Comparison of ENCODE assay signal across 31 cellular contexts in the genomic region with DNA sequence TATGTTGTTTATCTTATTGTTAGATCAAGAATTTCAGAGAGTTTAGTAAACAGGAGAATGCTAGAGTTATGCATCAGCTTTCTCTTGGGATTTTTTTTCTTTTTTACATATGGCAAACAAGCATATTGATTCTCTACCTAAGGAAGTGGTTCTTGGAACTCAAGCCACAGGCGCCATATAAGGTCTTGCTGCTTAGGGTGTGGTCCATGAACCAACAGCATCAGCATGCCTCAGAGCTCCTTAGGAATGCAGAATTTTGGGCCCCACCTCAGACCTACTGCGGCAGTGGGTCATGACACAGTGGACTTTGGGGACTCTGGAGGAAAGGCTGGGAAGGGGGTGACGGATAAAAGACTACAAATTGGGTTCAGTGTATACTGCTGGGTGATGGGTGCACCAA.
"Had no signal": no experiment of that assay in that cellular context is flagged by ENCODE, and none has a peak within 500 bp of the region (broad histone marks: within the 10 kb centered on the region; RNA-seq: fewer than 3 reads in every experiment).

No MANE protein-coding gene starts in this region.

- DNase-seq: activated CD4-positive, alpha-beta T cell treated with anti-CD3 and anti-CD28 coated beads for 36 hours; activated CD4-positive, CD25-positive, alpha-beta regulatory T cell; activated CD8-positive, alpha-beta memory T cell treated with anti-CD3 and anti-CD28 coated beads for 24 hours; activated CD8-positive, alpha-beta memory T cell treated with anti-CD3 and anti-CD28 coated beads, Interleukin-2, amount 50 U/mL, for 4 hours; activated gamma-delta T cell treated with Interleukin-2 at 50 U/mL for 16 hours; activated T-cell treated with anti-CD3 and anti-CD28 coated beads, Interleukin-2, amount 50 U/mL, for 24 hours; adrenal gland; aorta; body of pancreas; dermis blood vessel endothelial cell; effector CD4-positive, alpha-beta T cell; heart left ventricle; hypothalamus; immature natural killer cell; kidney; left colon; midbrain; naive thymus-derived CD4-positive, alpha-beta T cell; pancreas; psoas muscle; stimulated activated CD4-positive, alpha-beta T cell treated with anti-CD3 and anti-CD28 coated beads, Interleukin-1b, Interleukin-23, amount 100 ng/mL, for 48 hours; stimulated activated naive B cell treated with anti-CD40 and anti-IgM and Interleukin-4, amounts not matched to agents 10 μg/mL and 1 μg/mL and 100 μg/mL, for 72 hours; stomach; thyroid gland; upper lobe of left lung had no signal

- H3K4me2 ChIP-seq: smooth muscle cell had no signal

- H3K27me3 ChIP-seq: body of pancreas, esophagus muscularis mucosa, foreskin keratinocyte, pancreas, stomach, thyroid gland, upper lobe of left lung, vagina had no signal

- H3K27ac ChIP-seq: adrenal gland, body of pancreas, esophagus muscularis mucosa, foreskin keratinocyte, heart left ventricle, pancreas, psoas muscle, stomach, thyroid gland, upper lobe of left lung, vagina had no signal

- H3K4me3 Mint-ChIP-seq: activated CD4-positive, alpha-beta T cell treated with anti-CD3 and anti-CD28 coated beads for 36 hours; activated naive CD4-positive, alpha-beta T cell treated with anti-CD3 and anti-CD28 coated beads, Interleukin-2, amount 50 U/mL, for 24 hours; activated T-cell treated with anti-CD3 and anti-CD28 coated beads, Interleukin-2, amount 50 U/mL, for 24 hours; activated T-helper 17 cell treated with anti-CD3 and anti-CD28 coated beads, Interleukin-2, amount 50 U/mL, for 72 hours; immature natural killer cell; stimulated activated naive B cell treated with anti-CD40 and anti-IgM and Interleukin-4, amounts not matched to agents 10 μg/mL and 1 μg/mL and 100 μg/mL, for 72 hours had no signal

- H3K9me3 Mint-ChIP-seq: activated naive CD4-positive, alpha-beta T cell treated with anti-CD3 and anti-CD28 coated beads, Interleukin-2, amount 50 U/mL, for 24 hours; activated T-cell treated with anti-CD3 and anti-CD28 coated beads, Interleukin-2, amount 50 U/mL, for 24 hours; activated T-helper 17 cell treated with anti-CD3 and anti-CD28 coated beads, Interleukin-2, amount 50 U/mL, for 72 hours; immature natural killer cell; stimulated activated naive B cell treated with anti-CD40 and anti-IgM and Interleukin-4, amounts not matched to agents 10 μg/mL and 1 μg/mL and 100 μg/mL, for 72 hours had no signal

- H3K9me3 ChIP-seq: adrenal gland, body of pancreas, esophagus muscularis mucosa, heart left ventricle, pancreas, psoas muscle, stomach, thyroid gland, upper lobe of left lung, vagina had no signal

- H3K27ac Mint-ChIP-seq: activated CD4-positive, alpha-beta T cell treated with anti-CD3 and anti-CD28 coated beads for 36 hours; activated naive CD4-positive, alpha-beta T cell treated with anti-CD3 and anti-CD28 coated beads, Interleukin-2, amount 50 U/mL, for 24 hours; activated T-cell treated with anti-CD3 and anti-CD28 coated beads, Interleukin-2, amount 50 U/mL, for 24 hours; activated T-helper 17 cell treated with anti-CD3 and anti-CD28 coated beads, Interleukin-2, amount 50 U/mL, for 72 hours; immature natural killer cell; stimulated activated naive B cell treated with anti-CD40 and anti-IgM and Interleukin-4, amounts not matched to agents 10 μg/mL and 1 μg/mL and 100 μg/mL, for 72 hours had no signal

- H3K4me3 ChIP-seq: adrenal gland, body of pancreas, esophagus muscularis mucosa, heart left ventricle, pancreas, psoas muscle, smooth muscle cell, stomach, thyroid gland, upper lobe of left lung, vagina had no signal

- H3K36me3 Mint-ChIP-seq: activated naive CD4-positive, alpha-beta T cell treated with anti-CD3 and anti-CD28 coated beads, Interleukin-2, amount 50 U/mL, for 24 hours had no signal

- H3K4me1 ChIP-seq: adrenal gland, body of pancreas, esophagus muscularis mucosa, foreskin keratinocyte, heart left ventricle, pancreas, psoas muscle, stomach, thyroid gland, upper lobe of left lung, vagina had no signal

- H3K27me3 Mint-ChIP-seq: stimulated activated naive B cell treated with anti-CD40 and anti-IgM and Interleukin-4, amounts not matched to agents 10 μg/mL and 1 μg/mL and 100 μg/mL, for 72 hours had no signal

- H3K4me1 Mint-ChIP-seq: activated CD4-positive, alpha-beta T cell treated with anti-CD3 and anti-CD28 coated beads for 36 hours; activated T-helper 17 cell treated with anti-CD3 and anti-CD28 coated beads, Interleukin-2, amount 50 U/mL, for 72 hours; stimulated activated naive B cell treated with anti-CD40 and anti-IgM and Interleukin-4, amounts not matched to agents 10 μg/mL and 1 μg/mL and 100 μg/mL, for 72 hours had no signal

- ATAC-seq: activated CD4-positive, alpha-beta T cell treated with anti-CD3 and anti-CD28 coated beads for 36 hours; activated T-helper 17 cell treated with anti-CD3 and anti-CD28 coated beads, Interleukin-2, amount 50 U/mL, for 72 hours; body of pancreas; foreskin keratinocyte; heart left ventricle; left colon; naive thymus-derived CD4-positive, alpha-beta T cell; pancreas; psoas muscle; stimulated activated naive B cell treated with anti-CD40 and anti-IgM and Interleukin-4, amounts not matched to agents 10 μg/mL and 1 μg/mL and 100 μg/mL, for 72 hours had no signal

- H3K36me3 ChIP-seq: adrenal gland, esophagus muscularis mucosa, heart left ventricle, pancreas, stomach, thyroid gland, upper lobe of left lung, vagina had no signal
